Comparison of ENCODE assay signal across 9 cellular contexts in the genomic region with DNA sequence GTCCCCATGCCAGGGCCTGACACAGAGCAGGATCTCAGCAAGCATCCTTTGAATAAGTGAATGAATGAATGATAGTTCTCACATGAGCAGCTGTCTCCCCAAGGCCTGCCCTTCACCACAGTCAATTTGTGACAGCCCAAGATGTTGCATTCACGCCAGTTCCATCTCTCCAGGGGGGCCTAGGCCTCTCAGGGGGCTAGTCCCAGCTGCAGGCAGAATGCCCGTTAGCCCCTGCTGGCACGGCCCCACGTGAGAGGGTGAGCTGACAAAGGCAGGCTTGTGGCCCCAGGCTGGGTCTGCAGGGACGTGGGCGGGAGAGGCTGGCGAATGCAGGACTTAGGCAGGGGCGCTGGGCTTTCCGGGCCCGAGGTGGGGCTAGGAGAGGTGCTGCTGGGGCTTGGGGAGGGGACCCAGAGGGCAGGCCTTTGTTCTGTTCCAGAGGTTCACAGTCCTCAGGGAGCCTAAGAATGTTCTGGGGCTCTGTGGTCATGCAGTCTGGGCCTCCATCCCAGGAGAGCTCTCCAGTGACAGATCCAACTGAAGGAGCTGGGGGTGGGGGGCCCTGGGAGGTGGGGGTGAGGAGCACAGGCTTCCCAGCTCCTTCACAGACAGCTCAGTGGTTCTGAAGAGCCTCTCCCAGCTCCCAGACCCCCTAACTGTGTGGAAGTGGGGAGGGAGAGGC. TPM values are rescaled to one million over a fixed set of nuclear protein-coding genes. Genes with fewer than 3 reads are reported as not detected.
DNase-seq lines count a peak whose midpoint lies in the region; ATAC-seq and TF ChIP-seq lines count a peak whose summit lies in the region.
"Had no signal": no experiment of that assay in that cellular context is flagged by ENCODE, and none has a peak within 500 bp of the region (broad histone marks: within the 10 kb centered on the region; RNA-seq: fewer than 3 reads in every experiment).

No MANE protein-coding gene starts in this region.

- H3K27me3 ChIP-seq in HUES48 (ENCODE audit: control insufficient read depth, insufficient read depth, low read length) = no peaks in the 10 kb centered on the region
- H3K27me3 ChIP-seq in lower lobe of right lung (ENCODE audit: low read depth) = no peaks in the 10 kb centered on the region

- H3K4me1 ChIP-seq in HUES48 (ENCODE audit: control insufficient read depth, insufficient read depth, low read length) = peaks cover 8% of the 10 kb centered on the region
- H3K4me1 ChIP-seq in lower lobe of right lung = peaks cover 70% of the 10 kb centered on the region

- H3K27ac ChIP-seq in HUES48 (ENCODE audit: low read depth, low read length) (peak overlapping the region; percentile 40), angular gyrus (ENCODE audit: low read depth, low read length) (peak overlapping the region; percentile 85), lower lobe of right lung (peak overlapping the region; percentile 16)

- H3K36me3 ChIP-seq in HUES48 (ENCODE audit: control insufficient read depth, insufficient read depth, low read length) = no peaks in the 10 kb centered on the region
- H3K36me3 ChIP-seq in lower lobe of right lung = no peaks in the 10 kb centered on the region

- intact Hi-C loops in lower lobe of right lung (cut with DNase I) = no loop called here

- H3K9ac ChIP-seq in HUES48 (ENCODE audit: low read depth, low read length) = no peak overlapping the region

- H3K9me3 ChIP-seq in HUES48 (ENCODE audit: control insufficient read depth, insufficient read depth, low read length) = no peaks in the 10 kb centered on the region
- no peaks in the 10 kb centered on the region for H3K9me3 ChIP-seq in lower lobe of right lung

- no peak overlapping the region for H3K4me3 ChIP-seq in HUES48 (ENCODE audit: low read depth, low read length)
- no peak overlapping the region for H3K4me3 ChIP-seq in lower lobe of right lung

- no peak for TF ChIP-seq CTCF in lower lobe of right lung (IDR thresholded peaks at IDR 0.05)

- ATAC-seq in lower lobe of right lung (no peak), HG02759 (IDR thresholded peaks at IDR 0.05; ENCODE audit: unreplicated experiment) (no peak), HG02763 (IDR thresholded peaks at IDR 0.05; ENCODE audit: unreplicated experiment) (no peak)
- ATAC-seq: activated T-helper 17 cell treated with anti-CD3 and anti-CD28 coated beads, Interleukin-2, amount 50 U/mL, for 72 hours had no signal

- DNase-seq in lower lobe of right lung = no peak
- peak; percentile 72 for DNase-seq in superior temporal gyrus (ENCODE audit: extremely low spot score)
- no peak for DNase-seq in NCI-H1048 (lab: John Stamatoyannopoulos, UW)
- no peak for DNase-seq in NCI-H446 (lab: John Stamatoyannopoulos, UW)

RNA-seq across cellular contexts. Expression of a gene that starts 30.5 kb away (rescaled TPM):
- 1.3 TPM for total RNA-seq in lower lobe of right lung
- total RNA-seq: activated T-helper 17 cell treated with anti-CD3 and anti-CD28 coated beads, Interleukin-2, amount 50 U/mL, for 72 hours had no signal

Comparison
In these comparisons a context has a peak if more than half of its experiments do, and no peak if none do; other contexts are left out.
1. H3K27ac ChIP-seq: peak in every context shown above with its lines; median percentile 85 in angular gyrus; 40 in HUES48; 16 in lower lobe of right lung.